8 cellular contexts compared by ENCODE assay signal in the genomic region with DNA sequence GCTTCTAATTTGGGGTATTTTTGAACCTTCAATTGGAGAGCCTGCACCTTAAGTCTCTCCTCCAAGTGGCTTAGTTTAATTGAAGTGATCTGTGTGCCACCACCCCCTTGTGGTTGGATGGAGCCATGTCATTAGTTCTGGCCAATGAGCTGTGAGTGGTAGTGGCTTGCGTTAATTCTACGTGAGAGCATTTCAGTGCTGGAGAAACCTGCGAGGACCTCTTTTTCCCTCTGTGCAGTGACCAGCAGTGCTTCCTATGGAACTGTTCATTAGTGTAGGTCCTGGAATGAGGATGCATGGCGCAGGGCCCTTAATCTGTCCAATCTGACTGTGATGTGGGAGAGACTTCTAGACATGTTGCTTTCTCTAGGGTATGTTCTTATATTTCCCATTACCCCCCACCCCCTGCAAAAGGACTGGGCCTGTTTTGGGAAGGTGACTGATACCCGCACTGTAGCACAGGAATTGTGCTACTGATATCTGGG. TPM values are rescaled to one million over a fixed set of nuclear protein-coding genes. Genes with fewer than 3 reads are reported as not detected.
A peak's percentile ranks its signal among the peaks of the same experiment; 100 is the strongest.
DNase-seq lines count a peak whose midpoint lies in the region; ATAC-seq, FAIRE-seq and TF ChIP-seq lines count a peak whose summit lies in the region.

No MANE protein-coding gene starts in this region.

- H3K4me1 ChIP-seq in BLaER1 (peaks cover 61% of the 10 kb centered on the region), endothelial cell of umbilical vein (ENCODE audit: control insufficient read depth, extremely low read depth, insufficient read depth, low read length) (peaks cover 20% of the 10 kb centered on the region)

- ATAC-seq in GM18868 (IDR thresholded peaks at IDR 0.05; ENCODE audit: unreplicated experiment) = peak; percentile 42
- ATAC-seq in HG03139 (IDR thresholded peaks at IDR 0.05; ENCODE audit: unreplicated experiment) = peak; percentile 39
- peak; percentile 35 to 37 for ATAC-seq in naive B cell (ENCODE audit: low read depth in 2 of 2)
- ATAC-seq in stimulated activated naive CD8-positive, alpha-beta T cell treated with anti-CD3 and anti-CD28 coated beads, Interleukin-15, amount 100 ng/mL, for 72 hours = no peak

- H3K4me3 ChIP-seq in BLaER1 (no peak overlapping the region), endothelial cell of umbilical vein (replicated peaks in 1 of 3; ENCODE audit: insufficient read depth in 1 of 3, low read depth in 1 of 3, low read length in 3 of 3) (no peak overlapping the region)

- H3K4me1 Mint-ChIP-seq in activated CD4-positive, alpha-beta memory T cell treated with anti-CD3 and anti-CD28 coated beads for 36 hours (ENCODE audit: low read depth) = peaks cover 37% of the 10 kb centered on the region
- H3K4me1 Mint-ChIP-seq in naive B cell = peaks cover 21 to 44% (median 37%) of the 10 kb centered on the region in 3 donors
- peaks cover 51% of the 10 kb centered on the region for H3K4me1 Mint-ChIP-seq in stimulated activated naive CD8-positive, alpha-beta T cell treated with anti-CD3 and anti-CD28 coated beads, Interleukin-15, amount 100 ng/mL, for 72 hours

- no peaks in the 10 kb centered on the region for H3K27me3 Mint-ChIP-seq in activated CD4-positive, alpha-beta memory T cell treated with anti-CD3 and anti-CD28 coated beads for 36 hours
- no peaks in the 10 kb centered on the region for H3K27me3 Mint-ChIP-seq in naive B cell
- no peaks in the 10 kb centered on the region for H3K27me3 Mint-ChIP-seq in stimulated activated naive CD8-positive, alpha-beta T cell treated with anti-CD3 and anti-CD28 coated beads, Interleukin-15, amount 100 ng/mL, for 72 hours

- H4K20me1 ChIP-seq in BLaER1 (peaks cover 60% of the 10 kb centered on the region), endothelial cell of umbilical vein (replicated peaks; ENCODE audit: control insufficient read depth, extremely low read depth, insufficient read depth, low read length) (no peaks in the 10 kb centered on the region)

- no TSS peak for BruUV-seq in endothelial cell of umbilical vein (replicated peaks; lab: Mats Ljungman, UMichigan)

- H3K27ac ChIP-seq in BLaER1 = no peak overlapping the region
- no peak overlapping the region for H3K27ac ChIP-seq in endothelial cell of umbilical vein (ENCODE audit: insufficient read depth, low read depth, low read length)

- peak overlapping the region; percentile 49 for H3K4me3 Mint-ChIP-seq in activated CD4-positive, alpha-beta memory T cell treated with anti-CD3 and anti-CD28 coated beads for 36 hours
- H3K4me3 Mint-ChIP-seq in naive B cell = peak overlapping the region in 2 of 8 donors; percentile 44 to 60
- H3K4me3 Mint-ChIP-seq in stimulated activated naive CD8-positive, alpha-beta T cell treated with anti-CD3 and anti-CD28 coated beads, Interleukin-15, amount 100 ng/mL, for 72 hours = peak overlapping the region; percentile 64 to 97

- POLR2A ChIA-PET in activated CD4-positive, alpha-beta memory T cell treated with anti-CD3 and anti-CD28 coated beads for 36 hours (lab: Charles Lee) = interaction anchor here (0.8 kb wide), 1 partner anchor 32 kb away, joined by 7 read pairs; no protein-coding TSS in a partner anchor
- POLR2A ChIA-PET in endothelial cell of umbilical vein (lab: Charles Lee) = no interaction called here

- FAIRE-seq in endothelial cell of umbilical vein (lab: Jason Lieb, UNC) = peak; percentile 69

- peak overlapping the region; percentile 91 for H3K4me2 ChIP-seq in BLaER1
- H3K4me2 ChIP-seq in endothelial cell of umbilical vein (ENCODE audit: insufficient read depth, low read length) = no peak overlapping the region

- TF ChIP-seq POLR2A in endothelial cell of umbilical vein (IDR thresholded peaks at IDR 0.05; ENCODE audit: low read depth, low read length) = no peak

- peak overlapping the region; percentile 44 for H3K27ac Mint-ChIP-seq in activated CD4-positive, alpha-beta memory T cell treated with anti-CD3 and anti-CD28 coated beads for 36 hours
- peak overlapping the region in 3 of 6 donors; percentile 35 to 91 (median 66) for H3K27ac Mint-ChIP-seq in naive B cell
- H3K27ac Mint-ChIP-seq in stimulated activated naive CD8-positive, alpha-beta T cell treated with anti-CD3 and anti-CD28 coated beads, Interleukin-15, amount 100 ng/mL, for 72 hours = peak overlapping the region in 1 of 2 donors; percentile 71

- DNase-seq in NCI-H748 (lab: John Stamatoyannopoulos, UW; ENCODE audit: unreplicated experiment) = peak; percentile 51
- DNase-seq in activated CD4-positive, alpha-beta memory T cell treated with anti-CD3 and anti-CD28 coated beads for 36 hours = peak; percentile 75
- peak; percentile 82 for DNase-seq in endothelial cell of umbilical vein (ENCODE audit: low read depth, low spot score)
- DNase-seq in naive B cell = peak; percentile 68
- peak; percentile 62 to 77 for DNase-seq in stimulated activated naive CD8-positive, alpha-beta T cell treated with anti-CD3 and anti-CD28 coated beads, Interleukin-15, amount 100 ng/mL, for 72 hours

- CTCF ChIA-PET in activated CD4-positive, alpha-beta memory T cell treated with anti-CD3 and anti-CD28 coated beads for 36 hours (lab: Charles Lee) = interaction anchor here (0.6 to 6.5 kb wide), 11 partner anchors 11 to 573 kb away, joined by 3 to 381 read pairs (median 21); partner anchors contain the start of genes IMPDH1 and METTL2B
- CTCF ChIA-PET in endothelial cell of umbilical vein (lab: Charles Lee) = interaction anchor here (0.6 to 4.5 kb wide), 28 partner anchors 10 to 427 kb away, joined by 3 to 632 read pairs (median 5); partner anchors contain the start of gene RBM28

- dilution Hi-C loops in endothelial cell of umbilical vein (cut with MboI; ENCODE audit: extremely low pct_ligation_motif_present, low sequenced_read_pairs) = no loop called here

- H3K9me1 ChIP-seq in endothelial cell of umbilical vein (replicated peaks; ENCODE audit: control insufficient read depth, extremely low read depth, insufficient read depth, low read length) = no peaks in the 10 kb centered on the region

- no peaks in the 10 kb centered on the region for H3K9me3 Mint-ChIP-seq in activated CD4-positive, alpha-beta memory T cell treated with anti-CD3 and anti-CD28 coated beads for 36 hours
- H3K9me3 Mint-ChIP-seq in naive B cell = no peaks in the 10 kb centered on the region
- H3K9me3 Mint-ChIP-seq in stimulated activated naive CD8-positive, alpha-beta T cell treated with anti-CD3 and anti-CD28 coated beads, Interleukin-15, amount 100 ng/mL, for 72 hours = no peaks in the 10 kb centered on the region

- H3K36me3 ChIP-seq in BLaER1 (peaks cover 43% of the 10 kb centered on the region), endothelial cell of umbilical vein (ENCODE audit: control insufficient read depth in 2 of 2, extremely low read depth in 1 of 2, insufficient read depth in 2 of 2, low read length in 2 of 2) (no peaks in the 10 kb centered on the region)

- peaks cover 20% of the 10 kb centered on the region for H3K79me2 ChIP-seq in endothelial cell of umbilical vein (ENCODE audit: control insufficient read depth, insufficient read depth, low read length)

- H3K9ac ChIP-seq in BLaER1 (no peak overlapping the region), endothelial cell of umbilical vein (replicated peaks; ENCODE audit: extremely low read depth, insufficient read depth, low read length) (no peak overlapping the region)

- intact Hi-C loops in activated CD4-positive, alpha-beta memory T cell treated with anti-CD3 and anti-CD28 coated beads for 36 hours (cut with micrococcal nuclease) = loop anchor here (1.0 to 10.0 kb wide), 7 partner anchors 8 to 807 kb away; partner anchors contain the start of genes ATP6V1F and SND1
- intact Hi-C loops in endothelial cell of umbilical vein (cut with micrococcal nuclease) = loop anchor here (1.0 kb wide), 2 partner anchors 32 to 61 kb away; no protein-coding TSS in a partner anchor

- H3K9me3 ChIP-seq in BLaER1 (no peaks in the 10 kb centered on the region), endothelial cell of umbilical vein (replicated peaks; ENCODE audit: control insufficient read depth, insufficient read depth, low read length) (no peaks in the 10 kb centered on the region)

- no peaks in the 10 kb centered on the region for H3K27me3 ChIP-seq in BLaER1
- no peaks in the 10 kb centered on the region for H3K27me3 ChIP-seq in endothelial cell of umbilical vein (ENCODE audit: control insufficient read depth in 2 of 2, insufficient read depth in 2 of 2, low read length in 2 of 2)

- H3K36me3 Mint-ChIP-seq in activated CD4-positive, alpha-beta memory T cell treated with anti-CD3 and anti-CD28 coated beads for 36 hours = peaks cover 39% of the 10 kb centered on the region
- H3K36me3 Mint-ChIP-seq in naive B cell = no peaks in the 10 kb centered on the region

- peak; percentile 68 to 82 for TF ChIP-seq CTCF in endothelial cell of umbilical vein (IDR thresholded peaks at IDR 0.05; ENCODE audit: extremely low read depth in 1 of 2, insufficient read depth in 1 of 2, low read depth in 1 of 2, low read length in 2 of 2)

- H2AFZ ChIP-seq in endothelial cell of umbilical vein (ENCODE audit: low read depth, low read length) = no peak overlapping the region

RNA-seq across cellular contexts. Expression of gene HILPDA, which starts 3.8 kb away (rescaled TPM):
- 10 to 100 TPM; 48.6 to 48.8 TPM for total RNA-seq in activated CD4-positive, alpha-beta memory T cell treated with anti-CD3 and anti-CD28 coated beads for 36 hours
- total RNA-seq in endothelial cell of umbilical vein = 14.1 and 14.4 TPM in 2 replicates
- 18.8 and 21.7 TPM in 2 replicates for polyA plus RNA-seq in endothelial cell of umbilical vein
- 16.9 and 17.7 TPM in 2 replicates for polyA plus RNA-seq in endothelial cell of umbilical vein (2011; cell fraction: cytosol; rRNA removed)
- polyA plus RNA-seq in endothelial cell of umbilical vein (2011; cell fraction: nucleus; rRNA removed) = 14.6 and 16.2 TPM in 2 replicates
- polyA plus RNA-seq in endothelial cell of umbilical vein (2012) = 8.3 and 12.2 TPM in 2 replicates
- 12.3 and 12.7 TPM in 2 replicates for polyA minus RNA-seq in endothelial cell of umbilical vein
- polyA minus RNA-seq in endothelial cell of umbilical vein (2011; cell fraction: cytosol; rRNA and poly(A)+ RNA removed) = 12.8 TPM
- polyA minus RNA-seq in endothelial cell of umbilical vein (2011; cell fraction: nucleus; rRNA and poly(A)+ RNA removed) = 6.7 and 15.3 TPM in 2 replicates
- 10 to 100 TPM; 11.2 to 20.3 (median 13.1) TPM for polyA plus RNA-seq in naive B cell (ENCODE audit: low read depth in 6 of 6)

RNA-seq across cellular contexts. Expression of gene METTL2B, which starts 17.1 kb away (rescaled TPM):
- 10 to 100 TPM; 42.2 to 42.8 TPM for total RNA-seq in activated CD4-positive, alpha-beta memory T cell treated with anti-CD3 and anti-CD28 coated beads for 36 hours
- total RNA-seq in endothelial cell of umbilical vein = 30.0 and 35.6 TPM in 2 replicates
- 14.2 and 15.9 TPM in 2 replicates for polyA plus RNA-seq in endothelial cell of umbilical vein
- 15.4 and 16.4 TPM in 2 replicates for polyA plus RNA-seq in endothelial cell of umbilical vein (2011; cell fraction: cytosol; rRNA removed)
- 22.3 and 22.6 TPM in 2 replicates for polyA plus RNA-seq in endothelial cell of umbilical vein (2011; cell fraction: nucleus; rRNA removed)
- 19.3 and 22.0 TPM in 2 replicates for polyA plus RNA-seq in endothelial cell of umbilical vein (2012)
- 27.6 and 28.9 TPM in 2 replicates for polyA minus RNA-seq in endothelial cell of umbilical vein
- 31.9 TPM for polyA minus RNA-seq in endothelial cell of umbilical vein (2011; cell fraction: cytosol; rRNA and poly(A)+ RNA removed)
- polyA minus RNA-seq in endothelial cell of umbilical vein (2011; cell fraction: nucleus; rRNA and poly(A)+ RNA removed) = 36.0 and 38.5 TPM in 2 replicates
- polyA plus RNA-seq in naive B cell (ENCODE audit: low read depth in 6 of 6) = 10 to 100 TPM in 5 of 6 donors, 1 to 10 TPM in 1; 7.8 to 25.4 (median 13.2) TPM

RNA-seq across cellular contexts. Expression of gene IMPDH1, which starts 49.7 kb away (rescaled TPM):
- 10 to 100 TPM; 52.9 to 57.7 TPM for total RNA-seq in activated CD4-positive, alpha-beta memory T cell treated with anti-CD3 and anti-CD28 coated beads for 36 hours
- 91.7 and 97.9 TPM in 2 replicates for total RNA-seq in endothelial cell of umbilical vein
- polyA plus RNA-seq in endothelial cell of umbilical vein (78.8 and 87.3 TPM in 2 replicates), naive B cell (ENCODE audit: low read depth in 6 of 6) (10 to 100 TPM; 24.6 to 39.6 (median 26.8) TPM)
- polyA plus RNA-seq in endothelial cell of umbilical vein (2011; cell fraction: cytosol; rRNA removed) = 63.5 and 69.3 TPM in 2 replicates
- polyA plus RNA-seq in endothelial cell of umbilical vein (2011; cell fraction: nucleus; rRNA removed) = 87.0 and 95.4 TPM in 2 replicates
- polyA plus RNA-seq in endothelial cell of umbilical vein (2012) = 68.1 and 72.5 TPM in 2 replicates
- 94.3 and 126 TPM in 2 replicates for polyA minus RNA-seq in endothelial cell of umbilical vein
- polyA minus RNA-seq in endothelial cell of umbilical vein (2011; cell fraction: cytosol; rRNA and poly(A)+ RNA removed) = 59.1 TPM
- polyA minus RNA-seq in endothelial cell of umbilical vein (2011; cell fraction: nucleus; rRNA and poly(A)+ RNA removed) = 37.9 and 42.1 TPM in 2 replicates
